In genomic region chr2:134815741-134816140, GRCh38 we compare ENCODE assay signal across 24 cellular contexts. TPM values are rescaled to one million over a fixed set of nuclear protein-coding genes. Genes with fewer than 3 reads are reported as not detected.
"Had no signal": no experiment of that assay in that cellular context is flagged by ENCODE, and none has a peak within 500 bp of the region (broad histone marks: within the 10 kb centered on the region; RNA-seq: fewer than 3 reads in every experiment).

No MANE protein-coding gene starts in this region.

- ATAC-seq: Right ventricle myocardium inferior had no signal

- H3K4me3 ChIP-seq: PC-9, Peyer's patch, SJCRH30, SK-N-MC had no signal

- DNase-seq: KBM-7; MM.1S; NCI-H1092 treated with DMSO at 0.1 percent for 48 hours; NCI-H1436; NCI-H1694 treated with DMSO at 0.1 percent for 48 hours; NCI-H1930; NCI-H2081; NCI-H2107; NCI-H2227 treated with DMSO at 0.1 percent for 48 hours; NCI-H524; NCI-H526 treated with DMSO at 0.1 percent for 48 hours; NCI-H748 treated with DMSO at 0.1 percent for 48 hours; NK-92 treated with Interleukin-12 subunit alpha and Interleukin-12 subunit beta, amount 100 ng/mL, for 24 hours; PC-9; Peyer's patch; SHP77 treated with DMSO at 0.1 percent for 48 hours; SJCRH30 had no signal

- H3K27me3 ChIP-seq: Peyer's patch, SJCRH30 had no signal

- H3K27ac ChIP-seq: PC-9, Peyer's patch, SJCRH30, SK-N-MC had no signal

- H3K4me2 ChIP-seq: PC-9 had no signal

- H3K36me3 ChIP-seq: Peyer's patch, SJCRH30 had no signal

- H2AFZ ChIP-seq: PC-9 had no signal

- H3K4me1 ChIP-seq: Peyer's patch, SJCRH30 had no signal

- H3K9me3 ChIP-seq: SJCRH30 had no signal

RNA-seq across cellular contexts. Expression of gene ACMSD, which starts 22.7 kb away (rescaled TPM):
- total RNA-seq: HT-29, LHCN-M2, NCI-H460, OCI-LY7, PC-9, Right ventricle myocardium inferior, RPMI7951, SJCRH30 had no signal
